ENCODE assay signal across 1 cellular context in the genomic region with DNA sequence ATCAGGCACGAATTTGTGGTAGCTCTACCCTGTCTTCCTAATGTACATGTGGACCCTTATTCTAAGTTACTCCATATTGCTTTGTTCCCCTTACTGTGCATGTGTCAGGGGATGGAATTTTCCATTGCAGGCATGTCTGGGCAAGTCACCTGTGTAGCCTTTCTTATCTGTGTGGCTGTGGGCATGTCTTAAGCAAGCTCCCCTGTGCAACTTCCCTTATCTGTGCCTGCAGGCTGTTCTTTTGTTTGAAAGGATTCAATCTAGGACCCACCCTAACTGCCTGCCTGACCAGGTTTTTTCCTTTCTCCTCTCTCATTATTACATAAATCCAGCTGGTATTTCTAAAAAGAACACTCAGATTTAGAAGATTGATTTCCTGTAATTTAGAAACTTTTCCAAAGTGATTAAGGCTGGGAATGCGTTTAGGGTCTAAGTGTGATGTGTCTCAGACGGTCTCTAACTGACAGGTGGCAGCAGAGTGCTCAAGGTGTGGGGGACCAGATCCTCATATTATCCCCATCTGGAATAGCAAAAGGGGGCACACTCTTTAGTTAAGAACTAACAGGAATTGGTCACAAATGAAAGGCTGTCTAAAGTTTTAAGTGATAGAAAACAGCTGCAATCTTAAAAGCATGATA.
A peak's percentile ranks its signal among the peaks of the same experiment; 100 is the strongest.
TF ChIP-seq lines count a peak whose summit lies in the region.

No MANE protein-coding gene starts in this region.

TF ChIP-seq in K562, 482 proteins besides CTCF, POLR2A, EP300 and RAD21 (continued from another document):
- no peak for TF ChIP-seq NKRF (IDR thresholded peaks at IDR 0.05; ENCODE audit: borderline replicate concordance)
- no peak for TF ChIP-seq ZNF561 (CRISPR knock-in tag; conservative IDR thresholded peaks at IDR 0.05)
- no peak for TF ChIP-seq BCL6 (CRISPR knock-in tag; IDR thresholded peaks at IDR 0.05)
- TF ChIP-seq DDX20 (tag; IDR thresholded peaks at IDR 0.05; ENCODE audit: low read depth), result no peak
- TF ChIP-seq TCF3 (CRISPR knock-in tag; IDR thresholded peaks at IDR 0.05), result peak; percentile 87
- no peak for TF ChIP-seq NR4A1 (CRISPR knock-in tag; IDR thresholded peaks at IDR 0.05)
- peak; percentile 73 for TF ChIP-seq NR4A1 (tag; IDR thresholded peaks at IDR 0.05)
- TF ChIP-seq ZNF668 (CRISPR knock-in tag; IDR thresholded peaks at IDR 0.05), result no peak
- no peak for TF ChIP-seq ZC3H4 (CRISPR knock-in tag; IDR thresholded peaks at IDR 0.05; ENCODE audit: borderline replicate concordance)
- 0 out of 4 replicates have a peak, but pooled peaks of 1 of the 2 experiments have one; percentile 7 for TF ChIP-seq RCOR1 (IDR thresholded peaks at IDR 0.05; ENCODE audit: borderline replicate concordance in 1 of 2, low read depth in 2 of 2, low read length in 2 of 2)
- TF ChIP-seq TEAD4 (IDR thresholded peaks at IDR 0.05; ENCODE audit: low read length), result peak; percentile 56
- no peak for TF ChIP-seq TEAD4 (CRISPR knock-in tag; IDR thresholded peaks at IDR 0.05; ENCODE audit: borderline replicate concordance)
- TF ChIP-seq FOXK2 (conservative IDR thresholded peaks at IDR 0.05 in 1 of 2, IDR thresholded peaks at IDR 0.05 in 1 of 2; ENCODE audit: low read depth in 2 of 2), result no peak
- TF ChIP-seq CREBBP (IDR thresholded peaks at IDR 0.05; ENCODE audit: low read depth, low read length), result no peak
- no peak for TF ChIP-seq ZBTB33 (CRISPR knock-in tag; IDR thresholded peaks at IDR 0.05)
- TF ChIP-seq, protein P1, sequence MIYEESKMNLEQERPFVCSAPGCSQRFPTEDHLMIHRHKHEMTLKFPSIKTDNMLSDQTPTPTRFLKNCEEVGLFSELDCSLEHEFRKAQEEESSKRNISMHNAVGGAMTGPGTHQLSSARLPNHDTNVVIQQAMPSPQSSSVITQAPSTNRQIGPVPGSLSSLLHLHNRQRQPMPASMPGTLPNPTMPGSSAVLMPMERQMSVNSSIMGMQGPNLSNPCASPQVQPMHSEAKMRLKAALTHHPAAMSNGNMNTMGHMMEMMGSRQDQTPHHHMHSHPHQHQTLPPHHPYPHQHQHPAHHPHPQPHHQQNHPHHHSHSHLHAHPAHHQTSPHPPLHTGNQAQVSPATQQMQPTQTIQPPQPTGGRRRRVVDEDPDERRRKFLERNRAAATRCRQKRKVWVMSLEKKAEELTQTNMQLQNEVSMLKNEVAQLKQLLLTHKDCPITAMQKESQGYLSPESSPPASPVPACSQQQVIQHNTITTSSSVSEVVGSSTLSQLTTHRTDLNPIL (CRISPR knock-in tag; IDR thresholded peaks at IDR 0.05), result no peak
- TF ChIP-seq CBFA2T2 (conservative IDR thresholded peaks at IDR 0.05), result peak; percentile 68
- TF ChIP-seq CCNT2 (IDR thresholded peaks at IDR 0.05; ENCODE audit: borderline replicate concordance, extremely low read depth, insufficient read length, low read depth, low read length), result no peak
- TF ChIP-seq ZNF586 (CRISPR knock-in tag; conservative IDR thresholded peaks at IDR 0.05), result no peak
- TF ChIP-seq ZNF140 (CRISPR knock-in tag; IDR thresholded peaks at IDR 0.05), result no peak
- no peak for TF ChIP-seq TGIF2 (CRISPR knock-in tag; IDR thresholded peaks at IDR 0.05)
- peak; percentile 71 for TF ChIP-seq TAL1 (IDR thresholded peaks at IDR 0.05)
- no peak for TF ChIP-seq BRCA1 (IDR thresholded peaks at IDR 0.05)
- TF ChIP-seq BRCA1 (CRISPR knock-in tag; IDR thresholded peaks at IDR 0.05), result no peak
- TF ChIP-seq SRSF1 (IDR thresholded peaks at IDR 0.05; ENCODE audit: low read depth, low read length), result no peak
- no peak for TF ChIP-seq CC2D1A (IDR thresholded peaks at IDR 0.05)
- TF ChIP-seq SP1 (CRISPR knock-in tag; IDR thresholded peaks at IDR 0.05), result no peak
- peak; percentile 66 for TF ChIP-seq ARID1B (IDR thresholded peaks at IDR 0.05)
- TF ChIP-seq TRIM24 (IDR thresholded peaks at IDR 0.05), result peak in 1 of 2 experiments; percentile 29; a peak in 1 of 4 replicates
- TF ChIP-seq ESRRA (IDR thresholded peaks at IDR 0.05; ENCODE audit: borderline replicate concordance, low read depth), result no peak
- TF ChIP-seq HDAC6 (IDR thresholded peaks at IDR 0.05; ENCODE audit: low read depth, low read length), result no peak
- TF ChIP-seq ETV5 (CRISPR knock-in tag; IDR thresholded peaks at IDR 0.05; ENCODE audit: low read depth), result no peak
